8 cellular contexts compared by ENCODE assay signal in the genomic region with DNA sequence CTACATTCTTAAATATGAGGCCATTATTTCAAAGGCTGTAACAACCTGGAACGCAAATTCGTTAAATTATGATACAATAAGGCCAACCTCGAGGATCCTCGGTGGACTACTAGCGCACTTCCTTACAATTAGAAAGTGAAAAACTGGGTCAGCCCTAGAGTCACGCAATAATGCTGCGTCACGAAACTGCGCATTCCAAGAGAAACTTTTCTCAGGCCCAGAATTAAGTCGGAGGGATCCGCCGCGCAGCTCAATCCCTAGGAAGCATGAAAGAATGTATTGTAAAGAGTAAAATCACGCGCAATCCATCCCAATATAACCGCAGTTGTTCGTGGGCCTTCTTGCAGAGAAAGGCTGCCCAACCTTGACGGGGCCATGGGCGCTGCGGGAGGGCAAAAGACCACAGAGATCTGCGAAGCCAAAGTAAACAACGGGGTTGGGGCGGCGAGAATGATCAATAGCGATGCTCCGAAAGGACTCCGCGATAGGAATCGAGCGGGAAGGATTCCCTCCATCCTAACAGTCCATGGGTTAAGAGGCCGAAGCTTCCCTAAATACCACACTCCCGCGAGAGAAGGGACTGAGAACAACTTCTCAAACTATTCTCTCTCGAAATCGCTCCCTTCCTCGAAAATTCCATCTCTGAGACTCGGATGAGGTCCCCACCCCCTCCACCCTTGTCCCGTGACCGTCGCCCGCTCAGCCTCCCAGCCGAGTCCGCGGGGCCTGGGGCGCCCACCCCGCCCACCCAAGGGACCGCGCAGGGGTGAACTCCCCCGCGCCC. TPM values are rescaled to one million over a fixed set of nuclear protein-coding genes. Genes with fewer than 3 reads are reported as not detected.
A peak's percentile ranks its signal among the peaks of the same experiment; 100 is the strongest.
DNase-seq lines count a peak whose midpoint lies in the region; ATAC-seq and TF ChIP-seq lines count a peak whose summit lies in the region.

No MANE protein-coding gene starts in this region.

- peak overlapping the region; percentile 94 for H3K4me2 ChIP-seq in smooth muscle cell

- DNase-seq in GM12865 (ENCODE audit: low read depth) = peak; percentile 58
- DNase-seq in KG1 (lab: John Stamatoyannopoulos, UW) = peak; percentile 75
- peak; percentile 54 for DNase-seq in WTC11 (ENCODE audit: low spot score)
- peak; percentile 38 for DNase-seq in kidney epithelial cell (ENCODE audit: low read depth)
- DNase-seq in smooth muscle cell (lab: John Stamatoyannopoulos, UW; ENCODE audit: unreplicated experiment) = peak; percentile 65
- DNase-seq in NCI-H2029 (lab: John Stamatoyannopoulos, UW) = no peak

- H3F3A ChIP-seq in smooth muscle cell (ENCODE audit: low read depth) = no peaks in the 10 kb centered on the region

- ATAC-seq in WTC11 = peak; percentile 60
- no peak for ATAC-seq in GM21737 (IDR thresholded peaks at IDR 0.05; ENCODE audit: unreplicated experiment)

- peaks cover 14% of the 10 kb centered on the region for H3K4me1 ChIP-seq in smooth muscle cell (ENCODE audit: low read depth)

- peak overlapping the region; percentile 36 for H2AFZ ChIP-seq in smooth muscle cell (ENCODE audit: low read depth)

- no peaks in the 10 kb centered on the region; the same call in 1 of the 2 replicates for H3K27me3 Mint-ChIP-seq in WTC11 (ENCODE audit: low read depth)

- 1% methylated on average over 44 of the region's 50 CpGs for WGBS in smooth muscle cell (ENCODE audit: low lambda C conversion rate)

- peaks cover 47% of the 10 kb centered on the region for H3K79me2 ChIP-seq in smooth muscle cell (ENCODE audit: low read depth)

- H3K27me3 ChIP-seq in kidney epithelial cell (ENCODE audit: control insufficient read depth, insufficient read depth, low read length) = no peaks in the 10 kb centered on the region
- H3K27me3 ChIP-seq in smooth muscle cell (ENCODE audit: low read depth) = no peaks in the 10 kb centered on the region

- H3K36me3 Mint-ChIP-seq in WTC11 = no peaks in the 10 kb centered on the region

- no peaks in the 10 kb centered on the region for H3K9me3 ChIP-seq in smooth muscle cell (replicated peaks; ENCODE audit: low read depth)

- H4K20me1 ChIP-seq in smooth muscle cell (ENCODE audit: low read depth) = peaks cover 29% of the 10 kb centered on the region

- CTCF ChIA-PET in WTC11 (lab: Charles Lee) = interaction anchor here (0.6 to 2.7 kb wide), 8 partner anchors 9 to 86 kb away, joined by 3 to 19 read pairs (median 4); partner anchors contain the start of gene CCNA1

- H3K9me3 Mint-ChIP-seq in WTC11 = no peaks in the 10 kb centered on the region

- peaks cover 42% of the 10 kb centered on the region for H3K4me1 Mint-ChIP-seq in WTC11

- H3K9ac ChIP-seq in smooth muscle cell (ENCODE audit: low read depth) = peak overlapping the region; percentile 99

- H3K4me3 ChIP-seq in GM12865 (ENCODE audit: low read depth, low read length) (peak overlapping the region; percentile 94), kidney epithelial cell (ENCODE audit: low read depth, low read length) (peak overlapping the region; percentile 80), smooth muscle cell (peak overlapping the region; percentile 71)

- no peaks in the 10 kb centered on the region for H3K36me3 ChIP-seq in kidney epithelial cell (ENCODE audit: control insufficient read depth, insufficient read depth, low read length)
- H3K36me3 ChIP-seq in smooth muscle cell (ENCODE audit: low read depth) = no peaks in the 10 kb centered on the region

- H3K4me3 Mint-ChIP-seq in WTC11 = peak overlapping the region; percentile 90

- H3K27ac Mint-ChIP-seq in WTC11 = peak overlapping the region; percentile 99

- peak overlapping the region; percentile 100 for H3K27ac ChIP-seq in cingulate gyrus (ENCODE audit: low read depth, low read length)
- H3K27ac ChIP-seq in smooth muscle cell (ENCODE audit: low read depth) = peak overlapping the region; percentile 99

- TF ChIP-seq CTCF in GM12865 (IDR thresholded peaks at IDR 0.05; ENCODE audit: insufficient read depth, low read depth, low read length, missing control alignments) (no peak), WTC11 (IDR thresholded peaks at IDR 0.05) (no peak), kidney epithelial cell (IDR thresholded peaks at IDR 0.05; ENCODE audit: insufficient read depth, low read length, poor library complexity, severe bottlenecking) (no peak), smooth muscle cell (IDR thresholded peaks at IDR 0.05; ENCODE audit: borderline replicate concordance, insufficient read depth, poor library complexity, severe bottlenecking) (no peak)

- POLR2A ChIA-PET in WTC11 (lab: Charles Lee) = interaction anchor here (0.7 to 3.4 kb wide), 2 partner anchors 48 to 50 kb away, joined by 3 to 13 read pairs; partner anchors contain the start of gene CCDC169

TF ChIP-seq in WTC11, 78 proteins besides CTCF, POLR2A, EP300 and RAD21:
- 0 out of 2 replicates have a peak, but pooled peaks have one; percentile 13 for TF ChIP-seq SP1 (CRISPR knock-in tag; conservative IDR thresholded peaks at IDR 0.05)
- 0 out of 2 replicates have a peak, but pooled peaks have one; percentile 42 for TF ChIP-seq NFE2L1 (CRISPR knock-in tag; IDR thresholded peaks at IDR 0.05)
- peak; percentile 85 for TF ChIP-seq FOXK1 (CRISPR knock-in tag; IDR thresholded peaks at IDR 0.05)
- TF ChIP-seq CREB1 (CRISPR knock-in tag; IDR thresholded peaks at IDR 0.05) = no peak
- no peak for TF ChIP-seq GABPB1 (CRISPR knock-in tag; IDR thresholded peaks at IDR 0.05)

RNA-seq across cellular contexts. Expression of gene SPART, which starts 0.6 kb away (rescaled TPM):
- total RNA-seq in WTC11 (2021) = 88.8 to 95.7 TPM (median 95.7 TPM) in 3 replicates
- 41.3 and 51.0 TPM in 2 replicates for total RNA-seq in kidney epithelial cell
- 44.0 and 71.1 TPM in 2 replicates for total RNA-seq in smooth muscle cell
- polyA plus RNA-seq in smooth muscle cell = 39.0 and 45.1 TPM in 2 replicates

RNA-seq across cellular contexts. Expression of gene CCDC169, which starts 48.0 kb away (rescaled TPM):
- total RNA-seq in WTC11 (2021) = 36.8 to 41.8 TPM (median 39.8 TPM) in 3 replicates
- total RNA-seq in kidney epithelial cell = 3.8 and 7.3 TPM in 2 replicates
- total RNA-seq in smooth muscle cell = 0.40 and 1.1 TPM in 2 replicates
- 1.5 and 1.9 TPM in 2 replicates for polyA plus RNA-seq in smooth muscle cell
